ENCODE assay signal across 8 cellular contexts in the genomic region with DNA sequence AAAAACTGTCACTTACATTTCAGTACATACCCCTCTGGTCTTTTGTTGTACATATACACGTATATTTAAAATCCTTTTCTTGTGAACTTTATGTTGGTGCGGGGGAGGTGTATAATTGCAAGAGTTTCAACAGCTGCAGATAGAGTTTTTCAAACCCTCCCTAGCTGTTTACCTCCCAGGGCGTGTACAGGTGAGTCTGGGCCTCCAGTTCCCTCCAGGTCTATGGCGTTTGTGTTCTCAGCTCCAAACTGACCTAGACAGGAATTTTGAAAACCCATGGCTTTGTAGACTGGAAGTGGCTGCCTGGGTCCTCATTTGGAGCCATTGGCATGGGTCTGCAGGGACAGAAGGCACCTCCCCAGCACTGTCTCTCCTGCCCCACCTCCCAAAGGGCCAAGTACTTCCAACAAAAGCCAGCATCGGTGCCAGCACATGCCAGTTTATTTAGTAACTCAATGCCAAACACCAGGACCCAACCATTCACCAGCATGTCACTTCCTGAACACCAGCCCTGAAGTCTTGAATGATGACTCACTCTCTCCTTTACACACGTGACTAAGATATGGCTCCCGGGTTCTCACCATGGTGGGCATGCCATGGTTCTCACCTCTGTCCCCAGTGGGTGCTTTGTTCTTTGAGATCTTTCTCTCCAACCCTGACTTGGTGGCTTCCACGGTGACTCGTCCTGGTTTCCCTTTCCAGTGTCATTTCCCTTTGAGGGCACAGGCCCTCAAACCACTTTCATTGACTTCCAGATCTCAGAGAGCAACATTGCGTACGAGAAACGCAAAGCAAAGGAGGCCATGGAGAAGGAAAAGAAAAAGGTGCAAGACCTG. TPM values are rescaled to one million over a fixed set of nuclear protein-coding genes. Genes with fewer than 3 reads are reported as not detected.
DNase-seq lines count a peak whose midpoint lies in the region; ATAC-seq and TF ChIP-seq lines count a peak whose summit lies in the region.

No MANE protein-coding gene starts in this region.

- intact Hi-C loops in activated CD4-positive, alpha-beta T cell treated with anti-CD3 and anti-CD28 coated beads, Interleukin-2, amount 10 ng/mL, durations not matched to agents 24 days and 14 days (cut with micrococcal nuclease), result no loop called here

- peaks cover 6% of the 10 kb centered on the region for H3K9me3 Mint-ChIP-seq in activated CD4-positive, alpha-beta T cell treated with anti-CD3 and anti-CD28 coated beads, Interleukin-2, amount 10 ng/mL, durations not matched to agents 24 days and 14 days

- H3K27me3 Mint-ChIP-seq in activated CD4-positive, alpha-beta T cell treated with anti-CD3 and anti-CD28 coated beads, Interleukin-2, amount 10 ng/mL, durations not matched to agents 24 days and 14 days, result peaks cover 2% of the 10 kb centered on the region

- DNase-seq in AG20443 (ENCODE audit: low spot score) (peak; percentile 74), fibroblast of mammary gland (ENCODE audit: low read depth) (peak; percentile 76), KG1 (lab: John Stamatoyannopoulos, UW) (no peak), NCI-H187 (lab: John Stamatoyannopoulos, UW) (no peak)
- peak; percentile 41 for DNase-seq in Jurkat, Clone E6-1 (ENCODE audit: low read depth, low spot score)
- DNase-seq in activated CD4-positive, alpha-beta T cell treated with anti-CD3 and anti-CD28 coated beads, Interleukin-2, amount 10 ng/mL, durations not matched to agents 24 days and 14 days, result peak; percentile 79
- peak; percentile 15 to 41 (median 22) for DNase-seq in stimulated activated CD4-positive, alpha-beta T cell treated with anti-CD3 and anti-CD28 coated beads, TNF-alpha, amount 100 ng/mL, for 48 hours (ENCODE audit: low read depth in 3 of 3)

- peak overlapping the region; percentile 82 for H3K27ac Mint-ChIP-seq in activated CD4-positive, alpha-beta T cell treated with anti-CD3 and anti-CD28 coated beads, Interleukin-2, amount 10 ng/mL, durations not matched to agents 24 days and 14 days

- peak overlapping the region; percentile 27 for H3K4me3 Mint-ChIP-seq in activated CD4-positive, alpha-beta T cell treated with anti-CD3 and anti-CD28 coated beads, Interleukin-2, amount 10 ng/mL, durations not matched to agents 24 days and 14 days

- H3K36me3 Mint-ChIP-seq in activated CD4-positive, alpha-beta T cell treated with anti-CD3 and anti-CD28 coated beads, Interleukin-2, amount 10 ng/mL, durations not matched to agents 24 days and 14 days (ENCODE audit: low read depth), result no peaks in the 10 kb centered on the region

- no peak for ATAC-seq in GM18909 (IDR thresholded peaks at IDR 0.05; ENCODE audit: poor library complexity, unreplicated experiment)

- TF ChIP-seq CTCF in fibroblast of mammary gland (conservative IDR thresholded peaks at IDR 0.05; ENCODE audit: control insufficient read depth, insufficient read depth, low read depth, low read length), result no peak

- no peak overlapping the region for H3K4me3 ChIP-seq in Jurkat, Clone E6-1 (ENCODE audit: low read length)
- H3K4me3 ChIP-seq in fibroblast of mammary gland (ENCODE audit: control insufficient read depth, low read depth, low read length), result no peak overlapping the region

- H3K4me1 Mint-ChIP-seq in activated CD4-positive, alpha-beta T cell treated with anti-CD3 and anti-CD28 coated beads, Interleukin-2, amount 10 ng/mL, durations not matched to agents 24 days and 14 days, result peaks cover 48% of the 10 kb centered on the region

RNA-seq across cellular contexts. Expression of gene EFHD2, which starts 57.3 kb away (rescaled TPM):
- polyA plus RNA-seq in Jurkat, Clone E6-1 (2012; ENCODE audit: insufficient read depth, insufficient read length), result 49.2 TPM
- 90.5 and 92.3 TPM in 2 replicates for total RNA-seq in activated CD4-positive, alpha-beta T cell treated with anti-CD3 and anti-CD28 coated beads, Interleukin-2, amount 10 ng/mL, durations not matched to agents 24 days and 14 days

Comparison
In these comparisons a context has a peak if more than half of its experiments do, and no peak if none do; other contexts are left out.
1. DNase-seq: peak in AG20443 (single experiment), Jurkat, Clone E6-1 (single experiment), activated CD4-positive, alpha-beta T cell treated with anti-CD3 and anti-CD28 coated beads, Interleukin-2, amount 10 ng/mL, durations not matched to agents 24 days and 14 days (single experiment), fibroblast of mammary gland (single experiment) and stimulated activated CD4-positive, alpha-beta T cell treated with anti-CD3 and anti-CD28 coated beads, TNF-alpha, amount 100 ng/mL, for 48 hours (3 of 3); none in KG1 (single experiment) and NCI-H187 (0 of 2).